7 cellular contexts compared by ENCODE assay signal in genomic region chr20:31846793-31847138, GRCh38. TPM values are rescaled to one million over a fixed set of nuclear protein-coding genes. Genes with fewer than 3 reads are reported as not detected.
"Had no signal": no experiment of that assay in that cellular context is flagged by ENCODE, and none has a peak within 500 bp of the region (broad histone marks: within the 10 kb centered on the region; RNA-seq: fewer than 3 reads in every experiment).

No MANE protein-coding gene starts in this region.

- H3K4me3 ChIP-seq: dorsolateral prefrontal cortex, esophagus squamous epithelium, transverse colon had no signal

- H3K27ac ChIP-seq: dorsolateral prefrontal cortex, esophagus squamous epithelium, transverse colon had no signal

- H3K9me3 ChIP-seq: esophagus squamous epithelium, transverse colon had no signal

- H3K36me3 ChIP-seq: esophagus squamous epithelium, transverse colon had no signal

- H3K4me1 ChIP-seq: transverse colon had no signal

- DNase-seq: activated gamma-delta T cell, esophagus squamous epithelium had no signal

RNA-seq across cellular contexts. Expression of gene FOXS1, which starts 1.4 kb away (rescaled TPM):
- total RNA-seq: activated naive CD8-positive, alpha-beta T cell treated with anti-CD3 and anti-CD28 coated beads, Interleukin-2, amount 10 ng/mL, durations not matched to agents 7 days and 5 days; left lobe of liver had no signal

RNA-seq across cellular contexts. Expression of gene DUSP15, which starts 23.6 kb away (rescaled TPM):
- total RNA-seq: activated naive CD8-positive, alpha-beta T cell treated with anti-CD3 and anti-CD28 coated beads, Interleukin-2, amount 10 ng/mL, durations not matched to agents 7 days and 5 days had no signal

RNA-seq across cellular contexts. Expression of gene TTLL9, which starts 23.7 kb away (rescaled TPM):
- total RNA-seq: activated naive CD8-positive, alpha-beta T cell treated with anti-CD3 and anti-CD28 coated beads, Interleukin-2, amount 10 ng/mL, durations not matched to agents 7 days and 5 days; left lobe of liver; transverse colon had no signal

RNA-seq across cellular contexts. Expression of gene MYLK2, which starts 27.6 kb away (rescaled TPM):
- total RNA-seq: left lobe of liver, mucosa of gallbladder had no signal
